In the genomic region with DNA sequence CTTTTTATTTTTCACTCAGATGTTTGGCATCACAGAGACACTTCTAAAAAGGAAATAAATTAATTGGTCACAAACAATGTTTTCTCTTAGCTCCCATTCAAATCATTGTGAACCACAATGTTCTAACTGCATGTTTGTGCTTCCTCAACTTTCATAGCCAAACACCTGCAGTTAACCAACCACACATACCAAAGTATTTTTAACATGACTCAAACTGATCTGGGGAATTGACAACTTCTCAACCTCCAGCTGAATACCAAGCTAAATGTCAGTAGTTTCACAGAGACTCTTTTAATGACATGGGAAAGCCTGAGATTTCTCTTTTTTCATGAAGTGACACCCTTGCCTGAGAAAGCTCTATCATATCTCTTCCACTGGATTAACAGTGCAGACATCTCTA, we compare ENCODE assay signal across 18 cellular contexts.
DNase-seq lines count a peak whose midpoint lies in the region; ATAC-seq, FAIRE-seq and TF ChIP-seq lines count a peak whose summit lies in the region.
"Had no signal": no experiment of that assay in that cellular context is flagged by ENCODE, and none has a peak within 500 bp of the region (broad histone marks: within the 10 kb centered on the region; RNA-seq: fewer than 3 reads in every experiment).

No MANE protein-coding gene starts in this region.

- no peaks in the 10 kb centered on the region for H3K4me1 ChIP-seq in GM12878 (ENCODE audit: control insufficient read depth, insufficient read depth, low read length)

- H3K27me3 ChIP-seq in GM12878 (replicated peaks in 1 of 2; ENCODE audit: control insufficient read depth in 2 of 2, insufficient read depth in 2 of 2, low read length in 1 of 2), result no peaks in the 10 kb centered on the region

- DNase-seq in EH (ENCODE audit: low read depth) (peak; percentile 76), HTR-8/SVneo (ENCODE audit: insufficient read length, low spot score) (peak; percentile 41), GM12878 (ENCODE audit: low read depth, low spot score) (no peak), non-pigmented ciliary epithelial cell (ENCODE audit: low read depth) (peak; percentile 60), midbrain (lab: John Stamatoyannopoulos, UW) (no peak)
- no peak for DNase-seq in activated CD8-positive, alpha-beta memory T cell treated with anti-CD3 and anti-CD28 coated beads, Interleukin-2, amount 10 ng/mL, durations not matched to agents 7 days and 5 days
- DNase-seq in activated T-cell treated with anti-CD3 and anti-CD28 coated beads, Interleukin-2, amount 50 U/mL, for 24 hours, result no peak
- DNase-seq: activated naive CD8-positive, alpha-beta T cell treated with anti-CD3 and anti-CD28 coated beads for 36 hours; cortex of kidney; HFFc6; kidney; naive B cell; NCI-H187 treated with DMSO at 0.1 percent for 48 hours; WERI-Rb-1 had no signal

- no peaks in the 10 kb centered on the region for H3K9me3 ChIP-seq in GM12878 (replicated peaks; ENCODE audit: control insufficient read depth, insufficient read depth, low read length)

- TF ChIP-seq RAD21 in GM12878 (IDR thresholded peaks at IDR 0.05; ENCODE audit: insufficient read depth, low read depth, low read length), result no peak

- H4K20me1 ChIP-seq in GM12878 (ENCODE audit: control insufficient read depth, insufficient read depth), result no peaks in the 10 kb centered on the region

- H3K27ac ChIP-seq in GM12878 (ENCODE audit: control insufficient read depth, insufficient read depth), result no peak overlapping the region
- H3K27ac ChIP-seq: C4-2B, WERI-Rb-1 had no signal

- no peak overlapping the region for H3K4me3 ChIP-seq in GM12878
- H3K4me3 ChIP-seq: K562 had no signal

- H3K36me3 ChIP-seq in GM12878 (ENCODE audit: control insufficient read depth in 2 of 2, insufficient read depth in 2 of 2, low read length in 1 of 2), result no peaks in the 10 kb centered on the region
- H3K36me3 ChIP-seq: WERI-Rb-1 had no signal

- no peak for TF ChIP-seq CTCF in GM12878 (IDR thresholded peaks at IDR 0.05 in 2 of 3, conservative IDR thresholded peaks at IDR 0.05 in 1 of 3; ENCODE audit: control insufficient read depth in 2 of 3, extremely low read depth in 1 of 3, insufficient read depth in 1 of 3, low read depth in 3 of 3, low read length in 3 of 3)

- TF ChIP-seq POLR2A in GM12878 (IDR thresholded peaks at IDR 0.05; ENCODE audit: low read depth, low read length), result no peak

- POLR2A ChIA-PET in GM12878 (lab: Charles Lee), result no interaction called here

- SMC1A ChIA-PET in GM12878 (lab: Charles Lee; ENCODE audit: uncharacterized antibody, unreplicated experiment), result interaction anchor here (1.6 kb wide), 1 partner anchor 15 kb away, joined by 3 read pairs; no protein-coding TSS in a partner anchor

- H3K36me3 Mint-ChIP-seq in activated CD8-positive, alpha-beta memory T cell treated with anti-CD3 and anti-CD28 coated beads, Interleukin-2, amount 10 ng/mL, durations not matched to agents 7 days and 5 days, result no peaks in the 10 kb centered on the region
- H3K36me3 Mint-ChIP-seq in activated T-cell treated with anti-CD3 and anti-CD28 coated beads, Interleukin-2, amount 50 U/mL, for 24 hours (ENCODE audit: low read depth), result no peaks in the 10 kb centered on the region
- H3K36me3 Mint-ChIP-seq: activated naive CD8-positive, alpha-beta T cell treated with anti-CD3 and anti-CD28 coated beads for 36 hours; naive B cell had no signal

- H3K4me3 Mint-ChIP-seq in activated CD8-positive, alpha-beta memory T cell treated with anti-CD3 and anti-CD28 coated beads, Interleukin-2, amount 10 ng/mL, durations not matched to agents 7 days and 5 days, result no peak overlapping the region
- H3K4me3 Mint-ChIP-seq in activated T-cell treated with anti-CD3 and anti-CD28 coated beads, Interleukin-2, amount 50 U/mL, for 24 hours, result no peak overlapping the region
- H3K4me3 Mint-ChIP-seq: activated naive CD8-positive, alpha-beta T cell treated with anti-CD3 and anti-CD28 coated beads for 36 hours; HFFc6; naive B cell; stimulated activated naive CD8-positive, alpha-beta T cell treated with anti-CD3 and anti-CD28 coated beads, Interleukin-15, Interleukin-2, amounts not matched to agents 100 ng/mL and 50 ng/mL, for 24 hours had no signal

- H3K9me3 Mint-ChIP-seq in activated CD8-positive, alpha-beta memory T cell treated with anti-CD3 and anti-CD28 coated beads, Interleukin-2, amount 10 ng/mL, durations not matched to agents 7 days and 5 days (ENCODE audit: low read depth), result peaks cover 3% of the 10 kb centered on the region
- H3K9me3 Mint-ChIP-seq in activated T-cell treated with anti-CD3 and anti-CD28 coated beads, Interleukin-2, amount 50 U/mL, for 24 hours, result peaks cover 5% of the 10 kb centered on the region
- H3K9me3 Mint-ChIP-seq: HFFc6; stimulated activated naive CD8-positive, alpha-beta T cell treated with anti-CD3 and anti-CD28 coated beads, Interleukin-15, Interleukin-2, amounts not matched to agents 100 ng/mL and 50 ng/mL, for 24 hours had no signal

- RAD21 ChIA-PET in GM12878 (lab: Charles Lee; ENCODE audit: unreplicated experiment), result no interaction called here

- no peak overlapping the region for H3K9ac ChIP-seq in GM12878 (ENCODE audit: control insufficient read depth, insufficient read depth, low read length)

- H3K27me3 Mint-ChIP-seq in activated CD8-positive, alpha-beta memory T cell treated with anti-CD3 and anti-CD28 coated beads, Interleukin-2, amount 10 ng/mL, durations not matched to agents 7 days and 5 days, result no peaks in the 10 kb centered on the region
- no peaks in the 10 kb centered on the region for H3K27me3 Mint-ChIP-seq in activated T-cell treated with anti-CD3 and anti-CD28 coated beads, Interleukin-2, amount 50 U/mL, for 24 hours
- H3K27me3 Mint-ChIP-seq: activated naive CD8-positive, alpha-beta T cell treated with anti-CD3 and anti-CD28 coated beads for 36 hours; naive B cell; stimulated activated naive CD8-positive, alpha-beta T cell treated with anti-CD3 and anti-CD28 coated beads, Interleukin-15, Interleukin-2, amounts not matched to agents 100 ng/mL and 50 ng/mL, for 24 hours had no signal

- H3K27ac Mint-ChIP-seq in activated CD8-positive, alpha-beta memory T cell treated with anti-CD3 and anti-CD28 coated beads, Interleukin-2, amount 10 ng/mL, durations not matched to agents 7 days and 5 days, result no peak overlapping the region
- no peak overlapping the region for H3K27ac Mint-ChIP-seq in activated T-cell treated with anti-CD3 and anti-CD28 coated beads, Interleukin-2, amount 50 U/mL, for 24 hours
- H3K27ac Mint-ChIP-seq: activated naive CD8-positive, alpha-beta T cell treated with anti-CD3 and anti-CD28 coated beads for 36 hours; HFFc6; naive B cell; stimulated activated naive CD8-positive, alpha-beta T cell treated with anti-CD3 and anti-CD28 coated beads, Interleukin-15, Interleukin-2, amounts not matched to agents 100 ng/mL and 50 ng/mL, for 24 hours had no signal

- no peak for ATAC-seq in GM12878
- ATAC-seq in activated CD8-positive, alpha-beta memory T cell treated with anti-CD3 and anti-CD28 coated beads, Interleukin-2, amount 10 ng/mL, durations not matched to agents 7 days and 5 days, result no peak
- ATAC-seq in GM21576 (IDR thresholded peaks at IDR 0.05; ENCODE audit: unreplicated experiment), result no peak
- ATAC-seq: K562 had no signal

- no peaks in the 10 kb centered on the region for H3K79me2 ChIP-seq in GM12878 (ENCODE audit: control insufficient read depth, insufficient read depth, low read length)

- TF ChIP-seq EP300 in GM12878 (IDR thresholded peaks at IDR 0.05; ENCODE audit: borderline replicate concordance in 1 of 2, control insufficient read depth in 1 of 2, low read depth in 2 of 2, low read length in 2 of 2), result no peak

- in situ Hi-C loops in GM12878 (cut with MboI), result no loop called here

- FAIRE-seq in HTR-8/SVneo (lab: Jason Lieb, UNC), result no peak
- FAIRE-seq in GM12878 (lab: Jason Lieb, UNC), result peak; percentile 49
- FAIRE-seq: K562, kidney had no signal

- H3K4me2 ChIP-seq in GM12878 (ENCODE audit: control insufficient read depth, insufficient read depth), result no peak overlapping the region

- intact Hi-C loops in GM12878 (cut with micrococcal nuclease; ENCODE audit: unreplicated experiment), result no loop called here

- no TSS peak for BruUV-seq in GM12878 (replicated peaks; lab: Mats Ljungman, UMichigan)

- no peaks in the 10 kb centered on the region for H3K4me1 Mint-ChIP-seq in activated CD8-positive, alpha-beta memory T cell treated with anti-CD3 and anti-CD28 coated beads, Interleukin-2, amount 10 ng/mL, durations not matched to agents 7 days and 5 days
- H3K4me1 Mint-ChIP-seq in activated T-cell treated with anti-CD3 and anti-CD28 coated beads, Interleukin-2, amount 50 U/mL, for 24 hours (ENCODE audit: low read depth), result no peaks in the 10 kb centered on the region
- H3K4me1 Mint-ChIP-seq: activated naive CD8-positive, alpha-beta T cell treated with anti-CD3 and anti-CD28 coated beads for 36 hours; naive B cell had no signal

- H2AFZ ChIP-seq in GM12878 (ENCODE audit: control insufficient read depth, low read depth, low read length), result no peak overlapping the region

- CTCF ChIA-PET in GM12878 (lab: Yijun Ruan, JAX), result no interaction called here
- CTCF ChIA-PET in activated CD8-positive, alpha-beta memory T cell treated with anti-CD3 and anti-CD28 coated beads, Interleukin-2, amount 10 ng/mL, durations not matched to agents 7 days and 5 days (lab: Charles Lee), result no interaction called here

TF ChIP-seq in GM12878, 131 proteins besides CTCF, POLR2A, EP300 and RAD21 (continues in another document):
- TF ChIP-seq FOS (IDR thresholded peaks at IDR 0.05; ENCODE audit: borderline replicate concordance, extremely low read depth, insufficient read length) (no peak), GABPA (IDR thresholded peaks at IDR 0.05; ENCODE audit: low read depth) (no peak), NR2C2 (IDR thresholded peaks at IDR 0.05; ENCODE audit: borderline replicate concordance, control insufficient read depth, insufficient read length, low read depth) (no peak)

Comparison
In these comparisons a context has a peak if more than half of its experiments do, and no peak if none do; other contexts are left out.
1. DNase-seq: peak in EH (single experiment), HTR-8/SVneo (single experiment) and non-pigmented ciliary epithelial cell (single experiment); none in GM12878 (single experiment), activated CD8-positive, alpha-beta memory T cell treated with anti-CD3 and anti-CD28 coated beads, Interleukin-2, amount 10 ng/mL, durations not matched to agents 7 days and 5 days (single experiment), activated T-cell treated with anti-CD3 and anti-CD28 coated beads, Interleukin-2, amount 50 U/mL, for 24 hours (single experiment) and midbrain (single experiment).